Comparison of ENCODE assay signal across 8 cellular contexts in genomic region chr19:58513694-58514563, GRCh38. TPM values are rescaled to one million over a fixed set of nuclear protein-coding genes. Genes with fewer than 3 reads are reported as not detected.
DNase-seq lines count a peak whose midpoint lies in the region; ATAC-seq and TF ChIP-seq lines count a peak whose summit lies in the region.

No MANE protein-coding gene starts in this region.

- ATAC-seq in GM21423 (IDR thresholded peaks at IDR 0.05; ENCODE audit: unreplicated experiment), result peak; percentile 73
- peak; percentile 92 for ATAC-seq in stimulated activated naive CD8-positive, alpha-beta T cell treated with anti-CD3 and anti-CD28 coated beads, Interleukin-15, amount 100 ng/mL, for 72 hours

- H3K27me3 Mint-ChIP-seq in Caco-2 (ENCODE audit: insufficient read depth, unreplicated experiment), result no peaks in the 10 kb centered on the region
- peaks cover 2% of the 10 kb centered on the region for H3K27me3 Mint-ChIP-seq in neural crest cell (ENCODE audit: low read depth)
- H3K27me3 Mint-ChIP-seq in stimulated activated naive CD8-positive, alpha-beta T cell treated with anti-CD3 and anti-CD28 coated beads, Interleukin-15, amount 100 ng/mL, for 72 hours, result no peaks in the 10 kb centered on the region

- intact Hi-C loops in Caco-2 (cut with micrococcal nuclease; ENCODE audit: unreplicated experiment), result no loop called here

- CTCF ChIA-PET in Caco-2 (lab: Charles Lee), result interaction anchor here (1.2 kb wide), 1 partner anchor 30 kb away, joined by 3 read pairs; the partner anchor contains the start of gene TRIM28

- peak overlapping the region; percentile 58 for H3K27ac ChIP-seq in KMS-11

- H3K36me3 Mint-ChIP-seq in Caco-2 (ENCODE audit: insufficient read depth, unreplicated experiment) (peaks cover 53% of the 10 kb centered on the region), neural crest cell (ENCODE audit: low read depth) (peaks cover 10% of the 10 kb centered on the region)

- H3K4me1 ChIP-seq in Caco-2 (peaks cover 6% of the 10 kb centered on the region), KMS-11 (ENCODE audit: low read depth, poor library complexity, severe bottlenecking) (peaks cover 25% of the 10 kb centered on the region)

- peak overlapping the region; percentile 80 for H3K9ac ChIP-seq in KMS-11

- H3K4me1 Mint-ChIP-seq in Caco-2 (ENCODE audit: low read depth, unreplicated experiment) (peaks cover 18% of the 10 kb centered on the region), neural crest cell (peaks cover 32% of the 10 kb centered on the region)
- H3K4me1 Mint-ChIP-seq in stimulated activated naive CD8-positive, alpha-beta T cell treated with anti-CD3 and anti-CD28 coated beads, Interleukin-15, amount 100 ng/mL, for 72 hours, result peaks cover 60% of the 10 kb centered on the region

- peak overlapping the region; percentile 50 for H3K4me3 Mint-ChIP-seq in Caco-2 (ENCODE audit: unreplicated experiment)
- peak overlapping the region; percentile 87 for H3K4me3 Mint-ChIP-seq in neural crest cell
- peak overlapping the region; percentile 92 to 97 for H3K4me3 Mint-ChIP-seq in stimulated activated naive CD8-positive, alpha-beta T cell treated with anti-CD3 and anti-CD28 coated beads, Interleukin-15, amount 100 ng/mL, for 72 hours

- peak in 1 of 2 experiments; percentile 50 for DNase-seq in Caco-2
- peak; percentile 87 for DNase-seq in RPMI8226
- DNase-seq in activated gamma-delta T cell (lab: John Stamatoyannopoulos, UW), result peak; percentile 92
- DNase-seq in foreskin fibroblast, result peak; percentile 79 to 91
- peak; percentile 92 for DNase-seq in neural crest cell (ENCODE audit: low read depth, low spot score)
- peak; percentile 97 to 98 for DNase-seq in stimulated activated naive CD8-positive, alpha-beta T cell treated with anti-CD3 and anti-CD28 coated beads, Interleukin-15, amount 100 ng/mL, for 72 hours

- no peaks in the 10 kb centered on the region for H3K27me3 ChIP-seq in Caco-2 (replicated peaks; ENCODE audit: control insufficient read depth, insufficient read depth, low read length)
- H3K27me3 ChIP-seq in KMS-11 (ENCODE audit: insufficient read depth, low read depth), result no peaks in the 10 kb centered on the region

- H3K36me3 ChIP-seq in Caco-2 (ENCODE audit: control insufficient read depth, insufficient read depth, low read length) (peaks cover 3% of the 10 kb centered on the region; the same call in 1 of the 2 replicates), KMS-11 (ENCODE audit: insufficient read depth) (no peaks in the 10 kb centered on the region)

- H3K4me2 ChIP-seq in KMS-11, result peak overlapping the region; percentile 94

- H3K27ac Mint-ChIP-seq in Caco-2 (ENCODE audit: unreplicated experiment), result no peak overlapping the region
- H3K27ac Mint-ChIP-seq in neural crest cell (ENCODE audit: unreplicated experiment), result peak overlapping the region; percentile 50
- H3K27ac Mint-ChIP-seq in stimulated activated naive CD8-positive, alpha-beta T cell treated with anti-CD3 and anti-CD28 coated beads, Interleukin-15, amount 100 ng/mL, for 72 hours, result peak overlapping the region; percentile 95 to 96

- H3K9me3 ChIP-seq in Caco-2, result no peaks in the 10 kb centered on the region

- peak overlapping the region; percentile 68 for H2AFZ ChIP-seq in KMS-11 (ENCODE audit: low read depth)

- H3K9me3 Mint-ChIP-seq in Caco-2 (ENCODE audit: unreplicated experiment) (no peaks in the 10 kb centered on the region), neural crest cell (no peaks in the 10 kb centered on the region)
- no peaks in the 10 kb centered on the region for H3K9me3 Mint-ChIP-seq in stimulated activated naive CD8-positive, alpha-beta T cell treated with anti-CD3 and anti-CD28 coated beads, Interleukin-15, amount 100 ng/mL, for 72 hours

- H4K20me1 ChIP-seq in KMS-11 (ENCODE audit: insufficient read depth), result no peaks in the 10 kb centered on the region

- BruUV-seq in Caco-2 (replicated peaks; lab: Mats Ljungman, UMichigan), result no TSS peak

- H3K79me2 ChIP-seq in KMS-11 (ENCODE audit: insufficient read depth, low read depth), result peaks cover 25% of the 10 kb centered on the region

- TF ChIP-seq CTCF in Caco-2 (IDR thresholded peaks at IDR 0.05; ENCODE audit: insufficient read depth in 1 of 2, low read depth in 1 of 2, low read length in 1 of 2, severe bottlenecking in 1 of 2, unreplicated experiment in 1 of 2) (peak in 1 of 2 experiments; percentile 21), KMS-11 (conservative IDR thresholded peaks at IDR 0.05; ENCODE audit: low read depth, low read length) (peak; percentile 78), foreskin fibroblast (IDR thresholded peaks at IDR 0.05; ENCODE audit: low read depth, low read length) (peak; percentile 57), neural crest cell (conservative IDR thresholded peaks at IDR 0.05) (peak; percentile 96)

- POLR2A ChIA-PET in Caco-2 (lab: Charles Lee), result no interaction called here

- peak overlapping the region; percentile 2 for H3K4me3 ChIP-seq in Caco-2 (ENCODE audit: low read depth, low read length)
- H3K4me3 ChIP-seq in KMS-11 (IDR thresholded peaks at IDR 0.05; ENCODE audit: insufficient read depth, low read depth, low read length), result no peak overlapping the region
- H3K4me3 ChIP-seq in foreskin fibroblast (ENCODE audit: low read depth in 1 of 2, low read length in 2 of 2), result peak overlapping the region in 1 of 2 donors; percentile 33

RNA-seq across cellular contexts. Expression of gene SLC27A5, which starts 2.1 kb away (rescaled TPM):
- total RNA-seq in Caco-2 (2022) (10.3 and 12.5 TPM in 2 replicates), neural crest cell (16.2 and 17.5 TPM in 2 replicates)

RNA-seq across cellular contexts. Expression of gene ZBTB45, which starts 5.7 kb away (rescaled TPM):
- total RNA-seq in Caco-2 (2022), result 14.6 and 14.8 TPM in 2 replicates
- 24.1 and 27.3 TPM in 2 replicates for total RNA-seq in neural crest cell

RNA-seq across cellular contexts. Expression of gene TRIM28, which starts 29.9 kb away (rescaled TPM):
- total RNA-seq in Caco-2 (2022), result 837 and 863 TPM in 2 replicates
- 964 and 1,000 TPM in 2 replicates for total RNA-seq in neural crest cell

RNA-seq across cellular contexts. Expression of gene ZNF446, which starts 37.8 kb away (rescaled TPM):
- total RNA-seq in Caco-2 (2022) (8.6 and 9.7 TPM in 2 replicates), neural crest cell (16.5 and 18.6 TPM in 2 replicates)

RNA-seq across cellular contexts. Expression of gene CHMP2A, which starts 41.0 kb away (rescaled TPM):
- total RNA-seq in Caco-2 (2022), result 110 and 112 TPM in 2 replicates
- total RNA-seq in neural crest cell, result 61.6 and 64.6 TPM in 2 replicates
